17 cellular contexts compared by ENCODE assay signal in genomic region chr12:131499864-131500190, GRCh38.
"Had no signal": no experiment of that assay in that cellular context is flagged by ENCODE, and none has a peak within 500 bp of the region (broad histone marks: within the 10 kb centered on the region; RNA-seq: fewer than 3 reads in every experiment).

No MANE protein-coding gene starts in this region.

- DNase-seq: activated CD4-positive, alpha-beta T cell treated with anti-CD3 and anti-CD28 coated beads, Interleukin-2, amount 50 U/mL, for 1 hour; activated CD4-positive, CD25-positive, alpha-beta regulatory T cell treated with anti-CD3 and anti-CD28 coated beads, Interleukin-2, amount 50 U/mL, for 72 hours; activated CD8-positive, alpha-beta memory T cell treated with anti-CD3 and anti-CD28 coated beads, Interleukin-2, amount 50 U/mL, for 48 hours; activated effector memory CD4-positive, alpha-beta T cell treated with anti-CD3 and anti-CD28 coated beads, Interleukin-2, amount 50 U/mL, for 16 hours; activated naive CD4-positive, alpha-beta T cell treated with anti-CD3 and anti-CD28 coated beads, Interleukin-2, amount 50 U/mL, for 16 hours; aorta; foreskin melanocyte; lower lobe of right lung; pancreas; right lobe of liver; small intestine; stimulated activated CD4-positive, alpha-beta T cell treated with anti-CD3 and anti-CD28 coated beads, Interleukin-15, amount 100 ng/mL, for 24 hours; stimulated activated CD4-positive, alpha-beta T cell treated with anti-CD3 and anti-CD28 coated beads, Interleukin-2, amount 100 ng/mL, for 48 hours; T1000; upper lobe of right lung had no signal

- H3K9me3 Mint-ChIP-seq: central memory CD8-positive, alpha-beta T cell; natural killer cell treated with Interleukin-12 subunit alpha and Interleukin-12 subunit beta and Interleukin-15 and Interleukin-18, amount 100 ng/mL, for 72 hours had no signal

- H3K27me3 Mint-ChIP-seq: central memory CD8-positive, alpha-beta T cell had no signal

- H3K4me1 Mint-ChIP-seq: central memory CD8-positive, alpha-beta T cell had no signal

- H3K36me3 Mint-ChIP-seq: natural killer cell treated with Interleukin-12 subunit alpha and Interleukin-12 subunit beta and Interleukin-15 and Interleukin-18, amount 100 ng/mL, for 72 hours had no signal

- ATAC-seq: natural killer cell treated with Interleukin-12 subunit alpha and Interleukin-12 subunit beta and Interleukin-15 and Interleukin-18, amount 100 ng/mL, for 72 hours; right lobe of liver had no signal

- H3K27ac Mint-ChIP-seq: natural killer cell treated with Interleukin-12 subunit alpha and Interleukin-12 subunit beta and Interleukin-15 and Interleukin-18, amount 100 ng/mL, for 72 hours had no signal

- H3K4me3 Mint-ChIP-seq: central memory CD8-positive, alpha-beta T cell; natural killer cell treated with Interleukin-12 subunit alpha and Interleukin-12 subunit beta and Interleukin-15 and Interleukin-18, amount 100 ng/mL, for 72 hours had no signal
